Comparison of ENCODE assay signal across 8 cellular contexts in genomic region chr2:24049485-24050021, GRCh38. TPM values are rescaled to one million over a fixed set of nuclear protein-coding genes. Genes with fewer than 3 reads are reported as not detected.
DNase-seq lines count a peak whose midpoint lies in the region; ATAC-seq and TF ChIP-seq lines count a peak whose summit lies in the region.

TSS of gene FKBP1B (plus strand) at chr2:24049741. CDS start at chr2:24049850, 109 bp downstream.

- peak within 1 kb of the TSS; percentile 72 for H3K27ac ChIP-seq in lower lobe of right lung

- no peaks in the 10 kb centered on the region for H3K36me3 ChIP-seq in lower lobe of right lung

- TF ChIP-seq CTCF in lower lobe of right lung (IDR thresholded peaks at IDR 0.05) = no peak

- ATAC-seq in lower lobe of right lung = peak; percentile 78 to 83

- DNase-seq in NCI-H146 (lab: John Stamatoyannopoulos, UW) = peak; percentile 91
- DNase-seq in activated CD4-positive, alpha-beta T cell treated with anti-CD3 and anti-CD28 coated beads for 48 hours = peak; percentile 61
- peak; percentile 88 for DNase-seq in ecto neural progenitor cell (ENCODE audit: low spot score)
- peak; percentile 71 for DNase-seq in lower lobe of right lung
- peak in 2 of 3 experiments; percentile 13 to 59 for DNase-seq in stimulated activated CD4-positive, alpha-beta T cell treated with anti-CD3 and anti-CD28 coated beads, TNF-alpha, amount 100 ng/mL, for 24 hours (ENCODE audit: low read depth in 3 of 3)
- no peak for DNase-seq in posterior vena cava (ENCODE audit: low spot score)
- DNase-seq in superior temporal gyrus (ENCODE audit: extremely low spot score) = no peak

- intact Hi-C loops in lower lobe of right lung (cut with DNase I) = no loop called here
- intact Hi-C loops in posterior vena cava (cut with DNase I) = no loop called here

- peak within 1 kb of the TSS; percentile 84 for H3K4me3 ChIP-seq in GM08714 (ENCODE audit: low read length)
- H3K4me3 ChIP-seq in lower lobe of right lung = peak within 1 kb of the TSS; percentile 82

- peaks cover 30% of the 10 kb centered on the region for H3K4me1 ChIP-seq in lower lobe of right lung

- no peaks in the 10 kb centered on the region for H3K9me3 ChIP-seq in lower lobe of right lung

- H3K27me3 ChIP-seq in lower lobe of right lung (ENCODE audit: low read depth) = no peaks in the 10 kb centered on the region

RNA-seq across cellular contexts. Expression of gene FKBP1B, which starts in this region (rescaled TPM):
- total RNA-seq in lower lobe of right lung = 16.4 TPM
- 1 to 10 TPM; 3.9 to 5.9 TPM for total RNA-seq in posterior vena cava

Comparison
In these comparisons a context has a peak if more than half of its experiments do, and no peak if none do; other contexts are left out.
1. DNase-seq: peak in NCI-H146 (single experiment), activated CD4-positive, alpha-beta T cell treated with anti-CD3 and anti-CD28 coated beads for 48 hours (single experiment), ecto neural progenitor cell (single experiment), lower lobe of right lung (single experiment) and stimulated activated CD4-positive, alpha-beta T cell treated with anti-CD3 and anti-CD28 coated beads, TNF-alpha, amount 100 ng/mL, for 24 hours (2 of 3); none in posterior vena cava (single experiment) and superior temporal gyrus (single experiment).